In the genomic region with DNA sequence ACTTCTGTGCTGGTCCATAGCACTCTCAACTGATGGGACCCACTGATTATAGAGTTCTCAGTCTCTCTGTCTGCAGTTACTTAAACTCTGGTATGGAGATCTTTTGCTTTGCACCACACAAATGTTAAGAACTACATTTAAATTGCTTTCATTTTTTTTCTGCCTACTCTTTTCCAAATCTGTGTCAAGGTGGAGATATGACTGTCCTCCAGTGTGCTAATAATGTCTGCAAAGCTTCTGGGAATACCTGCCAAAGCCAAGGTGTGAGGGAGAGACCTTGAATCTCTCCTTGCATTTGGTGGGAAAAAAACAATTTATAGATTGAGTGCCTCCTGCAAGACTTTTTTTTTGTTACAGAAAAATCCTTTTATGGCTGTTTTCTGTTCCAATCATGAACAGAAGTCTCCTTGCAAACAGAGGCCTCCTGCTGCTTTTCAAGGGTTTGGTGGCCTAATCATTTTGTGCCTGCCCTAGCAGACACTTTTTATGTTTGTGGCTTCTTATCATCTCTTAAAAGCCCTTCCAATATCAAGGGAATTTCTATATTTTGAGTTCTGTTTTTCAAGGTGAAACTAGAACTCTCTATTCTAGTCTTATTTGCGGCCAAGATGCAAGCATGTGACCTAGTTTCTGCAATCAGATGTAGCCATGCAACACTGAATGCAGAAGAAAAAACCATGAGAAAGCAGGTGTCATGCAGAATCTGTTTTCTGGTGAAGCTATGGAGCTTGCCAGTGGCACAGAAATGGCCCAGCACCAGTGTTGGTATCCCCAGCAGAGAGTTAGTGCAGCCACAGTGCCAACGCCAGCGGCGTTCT, we compare ENCODE assay signal across 10 cellular contexts. TPM values are rescaled to one million over a fixed set of nuclear protein-coding genes. Genes with fewer than 3 reads are reported as not detected.
DNase-seq lines count a peak whose midpoint lies in the region; ATAC-seq, FAIRE-seq and TF ChIP-seq lines count a peak whose summit lies in the region.
"Had no signal": no experiment of that assay in that cellular context is flagged by ENCODE, and none has a peak within 500 bp of the region (broad histone marks: within the 10 kb centered on the region; RNA-seq: fewer than 3 reads in every experiment).

No MANE protein-coding gene starts in this region.

- H3K9me3 ChIP-seq in kidney (ENCODE audit: control insufficient read depth in 1 of 2, low read length in 2 of 2), result no peaks in the 10 kb centered on the region

- no peak for TF ChIP-seq CTCF in kidney (IDR thresholded peaks at IDR 0.05; ENCODE audit: borderline replicate concordance, extremely low read depth, insufficient read depth)

- intact Hi-C loops in kidney (cut with DNase I), result no loop called here

- no peaks in the 10 kb centered on the region for H3K9me3 Mint-ChIP-seq in memory B cell

- peaks cover 37% of the 10 kb centered on the region for H3K4me1 Mint-ChIP-seq in memory B cell

- H3K36me3 ChIP-seq in kidney (ENCODE audit: control insufficient read depth in 1 of 2, insufficient read depth in 2 of 2, low read length in 2 of 2), result no peaks in the 10 kb centered on the region

- no peak for TF ChIP-seq POLR2A in H54 (IDR thresholded peaks at IDR 0.05; ENCODE audit: low read depth, low read length)

- H3K4me3 ChIP-seq in kidney (ENCODE audit: low read length in 2 of 2), result no peak overlapping the region

- no peaks in the 10 kb centered on the region for H3K36me3 Mint-ChIP-seq in memory B cell

- DNase-seq in memory B cell (ENCODE audit: low spot score in 2 of 2) (peak in 1 of 2 donors; percentile 41), H54 (ENCODE audit: insufficient read length, low spot score) (no peak), NCI-H2227 (lab: John Stamatoyannopoulos, UW; ENCODE audit: unreplicated experiment) (no peak), DMS79 (lab: John Stamatoyannopoulos, UW) (no peak), kidney (no peak)
- DNase-seq: islet precursor cell, NCI-H526 had no signal

- FAIRE-seq in H54 (lab: Jason Lieb, UNC) (no peak), kidney (lab: Jason Lieb, UNC) (no peak)

- peaks cover 0 to 2% of the 10 kb centered on the region in 2 donors for H3K4me1 ChIP-seq in kidney (ENCODE audit: control insufficient read depth in 1 of 2, insufficient read depth in 1 of 2, low read depth in 1 of 2, low read length in 2 of 2)

- peak overlapping the region; percentile 25 for H3K4me3 Mint-ChIP-seq in memory B cell

- H3K27ac Mint-ChIP-seq in memory B cell, result peak overlapping the region; percentile 89

- no peaks in the 10 kb centered on the region for H3K27me3 Mint-ChIP-seq in memory B cell

- no peak overlapping the region for H3K27ac ChIP-seq in kidney (ENCODE audit: low read depth in 2 of 2, low read length in 2 of 2)

- ATAC-seq in GM18858 (IDR thresholded peaks at IDR 0.05; ENCODE audit: unreplicated experiment), result peak; percentile 82
- ATAC-seq in GM21717 (IDR thresholded peaks at IDR 0.05; ENCODE audit: unreplicated experiment), result peak; percentile 82
- ATAC-seq in HG03457 (IDR thresholded peaks at IDR 0.05; ENCODE audit: unreplicated experiment), result peak; percentile 58
- ATAC-seq in memory B cell (ENCODE audit: low read depth), result peak; percentile 95

- no peak overlapping the region for H3K9ac ChIP-seq in kidney (ENCODE audit: low read length in 2 of 2)

RNA-seq across cellular contexts. Expression of gene AKIRIN2, which starts 23.2 kb away (rescaled TPM):
- 43.4 TPM for total RNA-seq in kidney
- 26.0 TPM for polyA plus RNA-seq in kidney (ENCODE audit: insufficient read depth, low read depth, low replicate concordance)
